In the genomic region with DNA sequence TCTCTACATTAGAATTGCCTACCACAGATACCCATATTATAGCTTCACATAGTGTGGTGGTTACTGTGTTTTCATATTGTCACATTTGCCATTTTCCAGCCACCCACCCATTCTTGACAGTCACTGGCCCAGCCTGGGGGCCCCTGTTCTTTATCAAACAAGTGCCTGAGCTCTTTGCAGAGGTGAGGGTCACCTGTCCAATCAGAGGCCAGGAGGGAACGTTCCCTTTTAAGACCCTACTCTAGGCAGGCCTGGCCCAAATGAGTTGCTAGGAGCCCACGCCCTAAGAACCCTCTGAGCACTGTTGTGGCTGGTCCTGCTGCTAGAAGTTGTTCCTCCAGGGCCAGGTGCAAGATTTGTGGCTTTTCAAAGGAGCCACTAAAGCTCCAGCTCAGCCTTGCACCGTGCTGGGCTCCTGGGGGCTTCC, we compare ENCODE assay signal across 25 cellular contexts. TPM values are rescaled to one million over a fixed set of nuclear protein-coding genes. Genes with fewer than 3 reads are reported as not detected.
DNase-seq lines count a peak whose midpoint lies in the region; ATAC-seq lines count a peak whose summit lies in the region.
"Had no signal": no experiment of that assay in that cellular context is flagged by ENCODE, and none has a peak within 500 bp of the region (broad histone marks: within the 10 kb centered on the region; RNA-seq: fewer than 3 reads in every experiment).

No MANE protein-coding gene starts in this region.

- H3K27ac Mint-ChIP-seq in activated naive CD4-positive, alpha-beta T cell treated with anti-CD3 and anti-CD28 coated beads, Interleukin-2, amount 50 U/mL, for 72 hours, result peak overlapping the region; percentile 16 to 72
- no peak overlapping the region for H3K27ac Mint-ChIP-seq in activated naive CD4-positive, alpha-beta T cell treated with anti-CD3 and anti-CD28 coated beads, Interleukin-2, amount 10 ng/mL, durations not matched to agents 7 days and 5 days
- H3K27ac Mint-ChIP-seq in activated naive CD8-positive, alpha-beta T cell treated with anti-CD3 and anti-CD28 coated beads, Interleukin-2, amount 50 U/mL, for 24 hours, result peak overlapping the region; percentile 85

- H3K9me3 Mint-ChIP-seq in activated naive CD4-positive, alpha-beta T cell treated with anti-CD3 and anti-CD28 coated beads, Interleukin-2, amount 50 U/mL, for 72 hours, result no peaks in the 10 kb centered on the region
- no peaks in the 10 kb centered on the region for H3K9me3 Mint-ChIP-seq in activated naive CD4-positive, alpha-beta T cell treated with anti-CD3 and anti-CD28 coated beads, Interleukin-2, amount 10 ng/mL, durations not matched to agents 7 days and 5 days
- H3K9me3 Mint-ChIP-seq in activated naive CD8-positive, alpha-beta T cell treated with anti-CD3 and anti-CD28 coated beads, Interleukin-2, amount 50 U/mL, for 24 hours, result no peaks in the 10 kb centered on the region
- H3K9me3 Mint-ChIP-seq: neural crest cell had no signal

- peak; percentile 49 to 79 for ATAC-seq in activated naive CD4-positive, alpha-beta T cell treated with anti-CD3 and anti-CD28 coated beads, Interleukin-2, amount 50 U/mL, for 72 hours
- ATAC-seq in activated naive CD8-positive, alpha-beta T cell treated with anti-CD3 and anti-CD28 coated beads, Interleukin-2, amount 50 U/mL, for 24 hours, result peak; percentile 74
- peak; percentile 68 for ATAC-seq in stimulated activated naive CD8-positive, alpha-beta T cell treated with anti-CD3 and anti-CD28 coated beads, Interleukin-15, Interleukin-2, amounts not matched to agents 100 U/mL and 50 U/mL, for 24 hours
- ATAC-seq: gastrocnemius medialis, left colon had no signal

- no peak overlapping the region for H3K4me3 ChIP-seq in Jurkat, Clone E6-1 (ENCODE audit: low read length)
- H3K4me3 ChIP-seq: dorsolateral prefrontal cortex, gastrocnemius medialis, HAP-1, vagina had no signal

- H3K4me1 Mint-ChIP-seq in activated naive CD4-positive, alpha-beta T cell treated with anti-CD3 and anti-CD28 coated beads, Interleukin-2, amount 10 ng/mL, durations not matched to agents 7 days and 5 days, result peaks cover 9% of the 10 kb centered on the region
- peaks cover 33% of the 10 kb centered on the region for H3K4me1 Mint-ChIP-seq in activated naive CD8-positive, alpha-beta T cell treated with anti-CD3 and anti-CD28 coated beads, Interleukin-2, amount 50 U/mL, for 24 hours
- H3K4me1 Mint-ChIP-seq: neural crest cell had no signal

- H3K36me3 Mint-ChIP-seq in activated naive CD4-positive, alpha-beta T cell treated with anti-CD3 and anti-CD28 coated beads, Interleukin-2, amount 50 U/mL, for 72 hours, result no peaks in the 10 kb centered on the region
- no peaks in the 10 kb centered on the region for H3K36me3 Mint-ChIP-seq in activated naive CD4-positive, alpha-beta T cell treated with anti-CD3 and anti-CD28 coated beads, Interleukin-2, amount 10 ng/mL, durations not matched to agents 7 days and 5 days
- no peaks in the 10 kb centered on the region for H3K36me3 Mint-ChIP-seq in activated naive CD8-positive, alpha-beta T cell treated with anti-CD3 and anti-CD28 coated beads, Interleukin-2, amount 50 U/mL, for 24 hours (ENCODE audit: low read depth)
- H3K36me3 Mint-ChIP-seq: CD4-positive, alpha-beta memory T cell had no signal

- CTCF ChIA-PET in activated naive CD4-positive, alpha-beta T cell treated with anti-CD3 and anti-CD28 coated beads, Interleukin-2, amount 10 ng/mL, durations not matched to agents 7 days and 5 days (lab: Charles Lee), result interaction anchor here (1.0 to 3.0 kb wide), 6 partner anchors 26 to 191 kb away, joined by 3 to 15 read pairs (median 4); no protein-coding TSS in a partner anchor

- H3K4me3 Mint-ChIP-seq in activated naive CD4-positive, alpha-beta T cell treated with anti-CD3 and anti-CD28 coated beads, Interleukin-2, amount 10 ng/mL, durations not matched to agents 7 days and 5 days, result no peak overlapping the region
- no peak overlapping the region for H3K4me3 Mint-ChIP-seq in activated naive CD8-positive, alpha-beta T cell treated with anti-CD3 and anti-CD28 coated beads, Interleukin-2, amount 50 U/mL, for 24 hours
- H3K4me3 Mint-ChIP-seq: neural crest cell had no signal

- H3K27me3 Mint-ChIP-seq in activated naive CD4-positive, alpha-beta T cell treated with anti-CD3 and anti-CD28 coated beads, Interleukin-2, amount 10 ng/mL, durations not matched to agents 7 days and 5 days, result peaks cover 16% of the 10 kb centered on the region
- peaks cover 2% of the 10 kb centered on the region for H3K27me3 Mint-ChIP-seq in activated naive CD8-positive, alpha-beta T cell treated with anti-CD3 and anti-CD28 coated beads, Interleukin-2, amount 50 U/mL, for 24 hours

- DNase-seq in activated naive CD4-positive, alpha-beta T cell treated with anti-CD3 and anti-CD28 coated beads, Interleukin-2, amount 50 U/mL, for 72 hours (ENCODE audit: low spot score in 2 of 2), result peak in 1 of 2 donors; percentile 14
- DNase-seq in activated naive CD4-positive, alpha-beta T cell treated with anti-CD3 and anti-CD28 coated beads, Interleukin-2, amount 10 ng/mL, durations not matched to agents 7 days and 5 days, result no peak
- DNase-seq in Jurkat, Clone E6-1 (ENCODE audit: low read depth, low spot score), result peak; percentile 26
- peak; percentile 53 for DNase-seq in activated naive CD8-positive, alpha-beta T cell treated with anti-CD3 and anti-CD28 coated beads, Interleukin-2, amount 50 U/mL, for 24 hours
- DNase-seq in stimulated activated naive CD8-positive, alpha-beta T cell treated with anti-CD3 and anti-CD28 coated beads, Interleukin-15, Interleukin-2, amounts not matched to agents 100 U/mL and 50 U/mL, for 24 hours, result peak; percentile 48
- DNase-seq in SIG-M5 treated with dmso at 0.1 percent for 504 hours (lab: John Stamatoyannopoulos, UW; ENCODE audit: unreplicated experiment) (no peak), NCI-H2029 (lab: John Stamatoyannopoulos, UW) (no peak), RKO (ENCODE audit: low spot score) (no peak)
- DNase-seq: CD4-positive, alpha-beta memory T cell; DMS79; dorsolateral prefrontal cortex; erythroblast; gastrocnemius medialis; KG1; left colon; MV-4-11; NCI-H1930; NCI-H446 treated with DMSO at 0.1 percent for 48 hours; substantia nigra had no signal

RNA-seq across cellular contexts. Expression of gene IL37, which starts 5.2 kb away (rescaled TPM):
- total RNA-seq in activated naive CD4-positive, alpha-beta T cell treated with anti-CD3 and anti-CD28 coated beads, Interleukin-2, amount 50 U/mL, for 72 hours, result under 1 TPM in 1 of 2 donors, not detected in 1; 0.32 TPM
- polyA plus RNA-seq in Jurkat, Clone E6-1 (2012; ENCODE audit: insufficient read depth, insufficient read length), result not detected
- total RNA-seq: cardiac septum; CD4-positive, alpha-beta memory T cell; dorsolateral prefrontal cortex; gastrocnemius medialis; mesenteric fat pad; renal cortical epithelial cell; vagina had no signal
- polyA plus RNA-seq: CD4-positive, alpha-beta memory T cell had no signal

Comparison
In these comparisons a context has a peak if more than half of its experiments do, and no peak if none do; other contexts are left out.
1. DNase-seq: peak in Jurkat, Clone E6-1 (single experiment), activated naive CD8-positive, alpha-beta T cell treated with anti-CD3 and anti-CD28 coated beads, Interleukin-2, amount 50 U/mL, for 24 hours (single experiment) and stimulated activated naive CD8-positive, alpha-beta T cell treated with anti-CD3 and anti-CD28 coated beads, Interleukin-15, Interleukin-2, amounts not matched to agents 100 U/mL and 50 U/mL, for 24 hours (single experiment); none in activated naive CD4-positive, alpha-beta T cell treated with anti-CD3 and anti-CD28 coated beads, Interleukin-2, amount 10 ng/mL, durations not matched to agents 7 days and 5 days (single experiment), SIG-M5 treated with dmso at 0.1 percent for 504 hours (single experiment), NCI-H2029 (single experiment) and RKO (single experiment).
2. Peak in every context shown above with its lines, with median percentiles within 50 percentile points of each other: ATAC-seq.